In genomic region chr9:134994926-134995791, GRCh38 we compare ENCODE assay signal across 24 cellular contexts.
"Had no signal": no experiment of that assay in that cellular context is flagged by ENCODE, and none has a peak within 500 bp of the region (broad histone marks: within the 10 kb centered on the region; RNA-seq: fewer than 3 reads in every experiment).

No MANE protein-coding gene starts in this region.

- H3K27ac Mint-ChIP-seq: activated CD4-positive, alpha-beta T cell treated with anti-CD3 and anti-CD28 coated beads for 36 hours; activated naive CD4-positive, alpha-beta T cell treated with anti-CD3 and anti-CD28 coated beads, Interleukin-2, amount 50 U/mL, for 72 hours; mesothelial cell of epicardium; naive B cell; nephron progenitor cell; stimulated activated effector memory CD8-positive, alpha-beta T cell treated with anti-CD3 and anti-CD28 coated beads, Interleukin-12 subunit alpha, Interleukin-12 subunit beta, amount 100 ng/mL, for 72 hours; stimulated activated naive CD8-positive, alpha-beta T cell treated with anti-CD3 and anti-CD28 coated beads, Interleukin-15, Interleukin-2, amounts not matched to agents 100 ng/mL and 50 ng/mL, for 24 hours; T-helper 2 cell treated with Interferon-gamma antibody and Interleukin-4, amounts not matched to agents 5 μg/mL and 100 μg/mL, for 36 hours; type B pancreatic cell had no signal

- DNase-seq: activated CD4-positive, alpha-beta T cell treated with anti-CD3 and anti-CD28 coated beads for 36 hours; activated CD4-positive, alpha-beta T cell treated with anti-CD3 and anti-CD28 coated beads, Interleukin-2, amount 50 U/mL, for 4 hours; activated CD4-positive, CD25-positive, alpha-beta regulatory T cell; activated CD8-positive, alpha-beta memory T cell treated with anti-CD3 and anti-CD28 coated beads for 24 hours; activated gamma-delta T cell; cerebellar nuclear complex; effector memory CD4-positive, alpha-beta T cell; hippocampal formation; mammary epithelial cell; naive B cell; nephron progenitor cell; stimulated activated CD4-positive, alpha-beta T cell treated with anti-CD3 and anti-CD28 coated beads, Interleukin-12 subunit alpha, Interleukin-12 subunit beta, amount 100 ng/mL, for 4 hours; stimulated activated CD4-positive, alpha-beta T cell treated with anti-CD3 and anti-CD28 coated beads, Interleukin-4, amount 100 ng/mL, for 1 hour; T-helper 1 cell had no signal

- H3K9me3 Mint-ChIP-seq: type B pancreatic cell had no signal

- ATAC-seq: activated CD4-positive, alpha-beta T cell treated with anti-CD3 and anti-CD28 coated beads for 36 hours; activated naive CD4-positive, alpha-beta T cell treated with anti-CD3 and anti-CD28 coated beads, Interleukin-2, amount 50 U/mL, for 72 hours; gastroesophageal sphincter; left colon; pancreas; psoas muscle; stimulated activated effector memory CD8-positive, alpha-beta T cell treated with anti-CD3 and anti-CD28 coated beads, Interleukin-12 subunit alpha, Interleukin-12 subunit beta, amount 100 ng/mL, for 72 hours had no signal

- H3K4me1 Mint-ChIP-seq: activated CD4-positive, alpha-beta T cell treated with anti-CD3 and anti-CD28 coated beads for 36 hours; mesothelial cell of epicardium; naive B cell; stimulated activated effector memory CD8-positive, alpha-beta T cell treated with anti-CD3 and anti-CD28 coated beads, Interleukin-12 subunit alpha, Interleukin-12 subunit beta, amount 100 ng/mL, for 72 hours had no signal

- H3K36me3 Mint-ChIP-seq: mesothelial cell of epicardium; stimulated activated effector memory CD8-positive, alpha-beta T cell treated with anti-CD3 and anti-CD28 coated beads, Interleukin-12 subunit alpha, Interleukin-12 subunit beta, amount 100 ng/mL, for 72 hours; type B pancreatic cell had no signal

- H3K4me3 Mint-ChIP-seq: activated CD4-positive, alpha-beta T cell treated with anti-CD3 and anti-CD28 coated beads for 36 hours; mesothelial cell of epicardium; naive B cell; nephron progenitor cell; stimulated activated effector memory CD8-positive, alpha-beta T cell treated with anti-CD3 and anti-CD28 coated beads, Interleukin-12 subunit alpha, Interleukin-12 subunit beta, amount 100 ng/mL, for 72 hours; stimulated activated naive CD8-positive, alpha-beta T cell treated with anti-CD3 and anti-CD28 coated beads, Interleukin-15, Interleukin-2, amounts not matched to agents 100 ng/mL and 50 ng/mL, for 24 hours; T-helper 2 cell treated with Interferon-gamma antibody and Interleukin-4, amounts not matched to agents 5 μg/mL and 100 μg/mL, for 36 hours; type B pancreatic cell had no signal
